Comparison of ENCODE assay signal across 6 cellular contexts in genomic region chr17:75854881-75855309, GRCh38. TPM values are rescaled to one million over a fixed set of nuclear protein-coding genes. Genes with fewer than 3 reads are reported as not detected.
DNase-seq lines count a peak whose midpoint lies in the region; ATAC-seq, FAIRE-seq and TF ChIP-seq lines count a peak whose summit lies in the region.

No MANE protein-coding gene starts in this region.

- TF ChIP-seq CTCF in vagina (IDR thresholded peaks at IDR 0.05) = no peak

- DNase-seq in Right ventricle myocardium inferior (ENCODE audit: missing footprints) = no peak
- DNase-seq in cardiac septum (ENCODE audit: low spot score) = no peak
- no peak for DNase-seq in iPS DF 6.9 (ENCODE audit: low read depth, low spot score)
- DNase-seq in vagina (ENCODE audit: extremely low spot score in 2 of 2) = no peak
- no peak for DNase-seq in GM12892 (ENCODE audit: insufficient read length)
- DNase-seq in SIG-M5 treated with dmso at 0.1 percent for 504 hours (lab: John Stamatoyannopoulos, UW; ENCODE audit: unreplicated experiment) = no peak

- H3K27ac ChIP-seq in iPS DF 6.9 (ENCODE audit: low read length) (no peak overlapping the region), vagina (peak overlapping the region; percentile 98)

- H3K36me3 ChIP-seq in iPS DF 6.9 (ENCODE audit: control insufficient read depth, insufficient read depth, low read length) (peaks cover 4% of the 10 kb centered on the region), vagina (peaks cover 0 to 21% of the 10 kb centered on the region in 2 donors)

- peak overlapping the region; percentile 75; the same call in 1 of the 2 replicates for H3K4me3 ChIP-seq in iPS DF 6.9 (ENCODE audit: low read length)
- peak overlapping the region; percentile 81 to 97 for H3K4me3 ChIP-seq in vagina

- intact Hi-C loops in Right ventricle myocardium inferior (cut with DNase I) = loop anchor here (1.0 to 2.0 kb wide), 3 partner anchors 17 to 70 kb away; partner anchors contain the start of genes TRIM65 and UNK
- intact Hi-C loops in cardiac septum (cut with DNase I) = loop anchor here (1.0 to 2.0 kb wide), 2 partner anchors 22 to 70 kb away; partner anchors contain the start of gene UNK
- intact Hi-C loops in vagina (cut with DNase I) = loop anchor here (2.0 kb wide), 1 partner anchor 22 kb away; no protein-coding TSS in a partner anchor

- H3K9me3 ChIP-seq in iPS DF 6.9 (ENCODE audit: control insufficient read depth, insufficient read depth, low read length) (no peaks in the 10 kb centered on the region), vagina (no peaks in the 10 kb centered on the region)

- TF ChIP-seq POLR2A in vagina (IDR thresholded peaks at IDR 0.05) (peak in 1 of 2 donors; percentile 92), GM12892 (IDR thresholded peaks at IDR 0.05; ENCODE audit: low read depth, low read length) (no peak)

- no peaks in the 10 kb centered on the region for H3K4me1 ChIP-seq in iPS DF 6.9 (ENCODE audit: control insufficient read depth, insufficient read depth, low read length)
- H3K4me1 ChIP-seq in vagina = peaks cover 38% of the 10 kb centered on the region

- WGBS in iPS DF 6.9 (ENCODE audit: insufficient coverage, insufficient read length) = no CpG with 5 or more reads among the region's 19 CpGs

- no peak for FAIRE-seq in GM12892 (lab: Jason Lieb, UNC)

- H3K27me3 ChIP-seq in iPS DF 6.9 (ENCODE audit: control insufficient read depth, insufficient read depth, low read length) (no peaks in the 10 kb centered on the region), vagina (no peaks in the 10 kb centered on the region)

- peak; percentile 2 for ATAC-seq in Right ventricle myocardium inferior

RNA-seq across cellular contexts. Expression of gene WBP2, which starts 0.2 kb away (rescaled TPM):
- 151 TPM for total RNA-seq in Right ventricle myocardium inferior
- total RNA-seq in cardiac septum = 129 TPM
- 54.3 TPM for total RNA-seq in vagina
- 51.0 TPM for polyA plus RNA-seq in GM12892 (2012; ENCODE audit: missing spikeins)

RNA-seq across cellular contexts. Expression of gene UNC13D, which starts 10.7 kb away (rescaled TPM):
- total RNA-seq in Right ventricle myocardium inferior (10.7 TPM), cardiac septum (7.9 TPM), vagina (32.7 TPM)
- polyA plus RNA-seq in GM12892 (2012; ENCODE audit: missing spikeins) = 18.6 TPM

RNA-seq across cellular contexts. Expression of gene TRIM47, which starts 23.5 kb away (rescaled TPM):
- total RNA-seq in Right ventricle myocardium inferior (39.4 TPM), cardiac septum (39.5 TPM), vagina (63.3 TPM)
- 1.3 TPM for polyA plus RNA-seq in GM12892 (2012; ENCODE audit: missing spikeins)

RNA-seq across cellular contexts. Expression of gene TRIM65, which starts 41.9 kb away (rescaled TPM):
- 11.3 TPM for total RNA-seq in Right ventricle myocardium inferior
- total RNA-seq in cardiac septum = 12.1 TPM
- 59.9 TPM for total RNA-seq in vagina
- polyA plus RNA-seq in GM12892 (2012; ENCODE audit: missing spikeins) = 7.7 TPM

RNA-seq across cellular contexts. Expression of gene MRPL38, which starts 49.8 kb away (rescaled TPM):
- total RNA-seq in Right ventricle myocardium inferior = 115 TPM
- total RNA-seq in cardiac septum = 76.3 TPM
- 67.8 TPM for total RNA-seq in vagina
- 37.0 TPM for polyA plus RNA-seq in GM12892 (2012; ENCODE audit: missing spikeins)
